ENCODE assay signal across 9 cellular contexts in genomic region chr14:73570913-73571312, GRCh38. TPM values are rescaled to one million over a fixed set of nuclear protein-coding genes. Genes with fewer than 3 reads are reported as not detected.
DNase-seq lines count a peak whose midpoint lies in the region; ATAC-seq and TF ChIP-seq lines count a peak whose summit lies in the region.
"Not testable (repeated sequence)": the region's sequence is repeated elsewhere in the genome, so short reads cannot be mapped to it uniquely, and the experiment has no call there.
"Had no signal": no experiment of that assay in that cellular context is flagged by ENCODE, and none has a peak within 500 bp of the region (broad histone marks: within the 10 kb centered on the region; RNA-seq: fewer than 3 reads in every experiment).

No MANE protein-coding gene starts in this region.

- ATAC-seq in GM21786 (IDR thresholded peaks at IDR 0.05; ENCODE audit: unreplicated experiment) (peak; percentile 52), SK-N-SH treated with all-trans-retinoic acid at 6 μM for 48 hours (peak; percentile 65)
- peak; percentile 53 for ATAC-seq in activated T-helper 17 cell treated with anti-CD3 and anti-CD28 coated beads, Interleukin-2, amount 50 U/mL, for 72 hours (replicated peaks)

- peak overlapping the region in 1 of 4 donors; percentile 92 for H3K27ac ChIP-seq in esophagus squamous epithelium

- H3K27me3 Mint-ChIP-seq in activated T-helper 17 cell treated with anti-CD3 and anti-CD28 coated beads, Interleukin-2, amount 50 U/mL, for 72 hours, result not testable (repeated sequence)

- not testable (repeated sequence) for H3K27ac Mint-ChIP-seq in activated T-helper 17 cell treated with anti-CD3 and anti-CD28 coated beads, Interleukin-2, amount 50 U/mL, for 72 hours

- TF ChIP-seq POLR2A in esophagus squamous epithelium (IDR thresholded peaks at IDR 0.05), result not testable (repeated sequence)

- 21 to 35% methylated on average over 5 to 6 of the region's 8 CpGs for WGBS in esophagus squamous epithelium, 2 donors

- intact Hi-C loops in esophagus squamous epithelium (cut with DNase I), result not testable (repeated sequence)

- not testable (repeated sequence) for H3K27me3 ChIP-seq in esophagus squamous epithelium

- peaks cover 22% of the 10 kb centered on the region for H3K4me1 Mint-ChIP-seq in activated T-helper 17 cell treated with anti-CD3 and anti-CD28 coated beads, Interleukin-2, amount 50 U/mL, for 72 hours

- H3K4me3 ChIP-seq in LNCaP clone FGC (ENCODE audit: low read depth, low read length), result not testable (repeated sequence)
- peak overlapping the region in 2 of 4 donors; percentile 18 to 64 for H3K4me3 ChIP-seq in esophagus squamous epithelium

- not testable (repeated sequence) for H3K36me3 ChIP-seq in esophagus squamous epithelium

- in situ Hi-C loops in Caki2 (cut with HindIII; ENCODE audit: low pct_unique_long_range_greater_than_20kb, low sequenced_read_pairs), result not testable (repeated sequence)

- peak; percentile 43 for DNase-seq in Caki2 (ENCODE audit: low read depth)
- not testable (repeated sequence) for DNase-seq in LNCaP clone FGC (ENCODE audit: low read depth); esophagus squamous epithelium (lab: John Stamatoyannopoulos, UW)
- peak; percentile 64 for DNase-seq in mucosa of gallbladder (ENCODE audit: low spot score)
- peak; percentile 34 to 42 for DNase-seq in stimulated activated CD8-positive, alpha-beta memory T cell treated with anti-CD3 and anti-CD28 coated beads, Interleukin-4, amount 100 ng/mL, for 4 hours (ENCODE audit: low read depth in 2 of 2, low spot score in 1 of 2)

- peak overlapping the region; percentile 100 for H3K4me3 Mint-ChIP-seq in activated T-helper 17 cell treated with anti-CD3 and anti-CD28 coated beads, Interleukin-2, amount 50 U/mL, for 72 hours

- H3K9me3 ChIP-seq in esophagus squamous epithelium, result not testable (repeated sequence)

- H3K9me3 Mint-ChIP-seq in activated T-helper 17 cell treated with anti-CD3 and anti-CD28 coated beads, Interleukin-2, amount 50 U/mL, for 72 hours, result not testable (repeated sequence)

- TF ChIP-seq CTCF in LNCaP clone FGC (IDR thresholded peaks at IDR 0.05; ENCODE audit: control insufficient read depth, extremely low read depth, insufficient read depth), result peak; percentile 13; the same call in 1 of the 2 replicates
- TF ChIP-seq CTCF in esophagus squamous epithelium (IDR thresholded peaks at IDR 0.05), result peak; percentile 14 to 62 (median 50)

- H3K4me1 ChIP-seq in esophagus squamous epithelium, result peaks cover 0 to 32% (median 16%) of the 10 kb centered on the region in 3 donors

- peaks cover 52% of the 10 kb centered on the region for H3K36me3 Mint-ChIP-seq in activated T-helper 17 cell treated with anti-CD3 and anti-CD28 coated beads, Interleukin-2, amount 50 U/mL, for 72 hours (ENCODE audit: low read depth)

RNA-seq across cellular contexts. Expression of gene ACOT2, which starts 1.9 kb away (rescaled TPM):
- total RNA-seq in Caki2 (2014; rRNA removed; shearing (Covaris generic); ENCODE audit: low replicate concordance), result 75.9 and 77.3 TPM in 2 replicates
- 10 to 100 TPM in 1 of 2 donors, 1 to 10 TPM in 1; 8.4 to 16.3 TPM for total RNA-seq in activated T-helper 17 cell treated with anti-CD3 and anti-CD28 coated beads, Interleukin-2, amount 50 U/mL, for 72 hours
- total RNA-seq in esophagus squamous epithelium, result 10 to 100 TPM in 3 of 4 donors, 1 to 10 TPM in 1; 4.0 to 23.3 (median 13.8) TPM
- total RNA-seq in mucosa of gallbladder, result 41.4 TPM

RNA-seq across cellular contexts. Expression of gene HEATR4, which starts 12.2 kb away (rescaled TPM):
- total RNA-seq in Caki2 (2014; rRNA removed; shearing (Covaris generic); ENCODE audit: low replicate concordance), result not detected in 2 replicates
- not detected for total RNA-seq in activated T-helper 17 cell treated with anti-CD3 and anti-CD28 coated beads, Interleukin-2, amount 50 U/mL, for 72 hours
- total RNA-seq in esophagus squamous epithelium, result under 1 TPM in 2 of 4 donors, not detected in 2; 0.26 to 0.38 TPM
- total RNA-seq in mucosa of gallbladder, result 0.66 TPM
- total RNA-seq: activated CD8-positive, alpha-beta memory T cell treated with anti-CD3 and anti-CD28 coated beads for 36 hours had no signal

RNA-seq across cellular contexts. Expression of gene ACOT4, which starts 20.8 kb away (rescaled TPM):
- not detected in 2 replicates for total RNA-seq in Caki2 (2014; rRNA removed; shearing (Covaris generic); ENCODE audit: low replicate concordance)
- total RNA-seq in activated T-helper 17 cell treated with anti-CD3 and anti-CD28 coated beads, Interleukin-2, amount 50 U/mL, for 72 hours, result 1 to 10 TPM; 1.4 to 1.8 TPM
- 1 to 10 TPM in 3 of 4 donors, under 1 TPM in 1; 0.48 to 2.0 (median 1.5) TPM for total RNA-seq in esophagus squamous epithelium
- 2.6 TPM for total RNA-seq in mucosa of gallbladder

RNA-seq across cellular contexts. Expression of gene ACOT1, which starts 34.0 kb away (rescaled TPM):
- total RNA-seq in Caki2 (2014; rRNA removed; shearing (Covaris generic); ENCODE audit: low replicate concordance), result not detected in 2 replicates
- total RNA-seq in activated T-helper 17 cell treated with anti-CD3 and anti-CD28 coated beads, Interleukin-2, amount 50 U/mL, for 72 hours, result 1 to 10 TPM; 1.3 to 3.6 TPM
- total RNA-seq in esophagus squamous epithelium (1 to 10 TPM; 2.3 to 6.1 (median 4.9) TPM), mucosa of gallbladder (19.3 TPM)

RNA-seq across cellular contexts. Expression of gene ACOT6, which starts 41.4 kb away (rescaled TPM):
- not detected in 2 replicates for total RNA-seq in Caki2 (2014; rRNA removed; shearing (Covaris generic); ENCODE audit: low replicate concordance)
- not detected for total RNA-seq in activated T-helper 17 cell treated with anti-CD3 and anti-CD28 coated beads, Interleukin-2, amount 50 U/mL, for 72 hours
- total RNA-seq in esophagus squamous epithelium (not detected), mucosa of gallbladder (not detected)
- total RNA-seq: activated CD8-positive, alpha-beta memory T cell treated with anti-CD3 and anti-CD28 coated beads for 36 hours had no signal
